In genomic region chr3:196287066-196287404, GRCh38 we compare ENCODE assay signal across 8 cellular contexts. TPM values are rescaled to one million over a fixed set of nuclear protein-coding genes. Genes with fewer than 3 reads are reported as not detected.
DNase-seq lines count a peak whose midpoint lies in the region; ATAC-seq and TF ChIP-seq lines count a peak whose summit lies in the region.

No MANE protein-coding gene starts in this region.

- BruUV-seq in Caco-2 (replicated peaks; lab: Mats Ljungman, UMichigan): no TSS peak
- BruUV-seq in PC-3 (replicated peaks; lab: Mats Ljungman, UMichigan): TSS peak; percentile 51
- BruUV-seq in MCF 10A (replicated peaks; lab: Mats Ljungman, UMichigan): TSS peak; percentile 32

- H3K4me1 Mint-ChIP-seq in Caco-2 (ENCODE audit: low read depth, unreplicated experiment) (peaks cover 9% of the 10 kb centered on the region), MCF 10A (ENCODE audit: insufficient read depth, unreplicated experiment) (peaks cover 26% of the 10 kb centered on the region)

- H3K4me3 ChIP-seq in Caco-2 (ENCODE audit: low read depth, low read length) (peak overlapping the region; percentile 97), H7 (ENCODE audit: insufficient read depth, low read depth, low read length) (peak overlapping the region; percentile 90), PC-3 (ENCODE audit: low read length) (peak overlapping the region; percentile 90)

- CTCF ChIA-PET in Caco-2 (lab: Charles Lee) (no interaction called here), PC-3 (lab: Charles Lee) (no interaction called here), MCF 10A (lab: Yijun Ruan, JAX) (no interaction called here)

- no peak for TF ChIP-seq CTCF in Caco-2 (IDR thresholded peaks at IDR 0.05; ENCODE audit: insufficient read depth in 1 of 2, low read depth in 1 of 2, low read length in 1 of 2, severe bottlenecking in 1 of 2, unreplicated experiment in 1 of 2)
- no peak for TF ChIP-seq CTCF in PC-3 (conservative IDR thresholded peaks at IDR 0.05; ENCODE audit: low read depth, low read length)
- TF ChIP-seq CTCF in MCF 10A (IDR thresholded peaks at IDR 0.05; ENCODE audit: unreplicated experiment): no peak

- no peaks in the 10 kb centered on the region for H3K36me3 ChIP-seq in Caco-2 (ENCODE audit: control insufficient read depth, insufficient read depth, low read length)
- no peaks in the 10 kb centered on the region for H3K36me3 ChIP-seq in H7 (replicated peaks; ENCODE audit: control insufficient read depth, insufficient read depth, low read length)
- H3K36me3 ChIP-seq in PC-3 (ENCODE audit: low read depth, low read length): no peaks in the 10 kb centered on the region

- H3K9ac ChIP-seq in PC-3 (ENCODE audit: low read length): peak overlapping the region; percentile 98

- H3K4me3 Mint-ChIP-seq in Caco-2 (ENCODE audit: unreplicated experiment) (peak overlapping the region; percentile 98), MCF 10A (ENCODE audit: unreplicated experiment) (peak overlapping the region; percentile 100)

- intact Hi-C loops in Caco-2 (cut with micrococcal nuclease; ENCODE audit: unreplicated experiment): loop anchor here (1.0 kb wide), 3 partner anchors 8 to 216 kb away; partner anchors contain the start of genes RNF168 and UBXN7
- intact Hi-C loops in PC-3 (cut with micrococcal nuclease): loop anchor here (1.0 kb wide), 1 partner anchor 17 kb away; no protein-coding TSS in a partner anchor
- intact Hi-C loops in MCF 10A (cut with micrococcal nuclease): no loop called here
- intact Hi-C loops in left colon (cut with DNase I, micrococcal nuclease): no loop called here

- H3K27me3 ChIP-seq in Caco-2 (replicated peaks; ENCODE audit: control insufficient read depth, insufficient read depth, low read length) (no peaks in the 10 kb centered on the region), H7 (ENCODE audit: control insufficient read depth, insufficient read depth, low read length) (no peaks in the 10 kb centered on the region), PC-3 (ENCODE audit: low read length) (no peaks in the 10 kb centered on the region)

- H3K9me3 ChIP-seq in Caco-2 (no peaks in the 10 kb centered on the region), PC-3 (ENCODE audit: low read length) (no peaks in the 10 kb centered on the region)

- H2AFZ ChIP-seq in PC-3 (ENCODE audit: low read length): peak overlapping the region; percentile 75

- no peak for DNase-seq in Caco-2
- DNase-seq in H7: no peak
- peak; percentile 31 for DNase-seq in PC-3
- DNase-seq in MCF 10A (ENCODE audit: unreplicated experiment): peak; percentile 19
- no peak for DNase-seq in left colon
- peak; percentile 28 for DNase-seq in stimulated activated CD4-positive, alpha-beta T cell treated with anti-CD3 and anti-CD28 coated beads, Interleukin-4, amount 100 ng/mL, for 24 hours
- DNase-seq in mesenteric fat pad (ENCODE audit: low spot score): no peak

- H3K36me3 Mint-ChIP-seq in Caco-2 (ENCODE audit: insufficient read depth, unreplicated experiment) (peaks cover 25% of the 10 kb centered on the region), MCF 10A (ENCODE audit: insufficient read depth, unreplicated experiment) (peaks cover 20% of the 10 kb centered on the region)

- peak; percentile 31 for ATAC-seq in PC-3
- ATAC-seq in left colon: peak; percentile 53
- ATAC-seq in HG03520 (IDR thresholded peaks at IDR 0.05; ENCODE audit: unreplicated experiment): no peak

- POLR2A ChIA-PET in Caco-2 (lab: Charles Lee) (interaction anchor here (0.6 to 1.0 kb wide), 3 partner anchors 21 to 155 kb away, joined by 3 to 13 read pairs (median 3); partner anchors contain the start of gene DYNLT2B), PC-3 (lab: Charles Lee; ENCODE audit: unreplicated experiment) (interaction anchor here (0.5 to 0.6 kb wide), 2 partner anchors 16 to 285 kb away, joined by 4 to 5 read pairs; no protein-coding TSS in a partner anchor), MCF 10A (lab: Yijun Ruan, JAX) (interaction anchor here (0.6 to 3.1 kb wide), 10 partner anchors 7 to 655 kb away, joined by 3 to 13 read pairs (median 4); partner anchors contain the start of genes NCBP2 and UBXN7)

- no peaks in the 10 kb centered on the region for H3K9me3 Mint-ChIP-seq in Caco-2 (ENCODE audit: unreplicated experiment)
- H3K9me3 Mint-ChIP-seq in MCF 10A (ENCODE audit: unreplicated experiment): no peaks in the 10 kb centered on the region

- peak overlapping the region; percentile 87 for H3K27ac ChIP-seq in PC-3 (ENCODE audit: low read length)

- H3K27ac Mint-ChIP-seq in Caco-2 (ENCODE audit: unreplicated experiment) (peak overlapping the region; percentile 99), MCF 10A (ENCODE audit: low read depth, unreplicated experiment) (peak overlapping the region; percentile 99)

- H3K4me1 ChIP-seq in Caco-2 (peaks cover 27% of the 10 kb centered on the region), PC-3 (ENCODE audit: insufficient read depth, low read length) (peaks cover 19% of the 10 kb centered on the region)

- no peaks in the 10 kb centered on the region for H3K9me2 ChIP-seq in PC-3 (replicated peaks; ENCODE audit: low read length)

- H3K4me2 ChIP-seq in PC-3 (ENCODE audit: low read length): peak overlapping the region; percentile 85

- peaks cover 9% of the 10 kb centered on the region; the same call in 1 of the 2 replicates for H4K20me1 ChIP-seq in PC-3 (ENCODE audit: low read length)

- H3K27me3 Mint-ChIP-seq in Caco-2 (ENCODE audit: insufficient read depth, unreplicated experiment) (no peaks in the 10 kb centered on the region), MCF 10A (ENCODE audit: insufficient read depth, unreplicated experiment) (no peaks in the 10 kb centered on the region)

- H3F3A ChIP-seq in PC-3 (ENCODE audit: low read length, unreplicated experiment): no peaks in the 10 kb centered on the region

- H3K79me2 ChIP-seq in PC-3 (ENCODE audit: low read length): peaks cover 64% of the 10 kb centered on the region

RNA-seq across cellular contexts. Expression of gene PCYT1A, which starts 0.5 kb away (rescaled TPM):
- total RNA-seq in Caco-2 (2022) (52.2 and 54.6 TPM in 2 replicates), PC-3 (2014; rRNA removed) (46.9 and 63.8 TPM in 2 replicates), MCF 10A (2022) (64.5 and 78.1 TPM in 2 replicates), left colon (10 to 100 TPM; 57.7 to 64.6 TPM), mesenteric fat pad (97.9 TPM)
- total RNA-seq in H7 (2014; rRNA removed; shearing (Covaris generic)): 23.9 and 38.0 TPM in 2 replicates

RNA-seq across cellular contexts. Expression of gene DYNLT2B, which starts 31.0 kb away (rescaled TPM):
- total RNA-seq in Caco-2 (2022) (10.8 and 12.1 TPM in 2 replicates), PC-3 (2014; rRNA removed) (19.8 and 22.8 TPM in 2 replicates), MCF 10A (2022) (22.3 and 23.5 TPM in 2 replicates), left colon (1 to 10 TPM; 1.7 to 2.2 TPM), mesenteric fat pad (4.0 TPM)
- 5.8 and 11.3 TPM in 2 replicates for total RNA-seq in H7 (2014; rRNA removed; shearing (Covaris generic))

RNA-seq across cellular contexts. Expression of gene TM4SF19, which starts 51.2 kb away (rescaled TPM):
- total RNA-seq in Caco-2 (2022) (not detected in 2 replicates), PC-3 (2014; rRNA removed) (1.1 and 5.2 TPM in 2 replicates), MCF 10A (2022) (2.4 and 7.3 TPM in 2 replicates), left colon (not detected), mesenteric fat pad (2.1 TPM)
- not detected in 2 replicates for total RNA-seq in H7 (2014; rRNA removed; shearing (Covaris generic))

Comparison
In these comparisons a context has a peak if more than half of its experiments do, and no peak if none do; other contexts are left out.
1. DNase-seq: peak in PC-3 (single experiment), MCF 10A (single experiment) and stimulated activated CD4-positive, alpha-beta T cell treated with anti-CD3 and anti-CD28 coated beads, Interleukin-4, amount 100 ng/mL, for 24 hours (single experiment); none in Caco-2 (0 of 2), H7 (single experiment), left colon (0 of 2) and mesenteric fat pad (single experiment).
2. intact Hi-C loops: an anchor here in Caco-2 (1.0 kb wide) and PC-3 (1.0 kb wide); none called in MCF 10A and left colon.
3. Peak in every context shown above with its lines, with median percentiles within 50 percentile points of each other: H3K4me3 ChIP-seq.